In genomic region chr7:139619367-139619657, GRCh38 we compare ENCODE assay signal across 13 cellular contexts.
DNase-seq lines count a peak whose midpoint lies in the region; ATAC-seq and TF ChIP-seq lines count a peak whose summit lies in the region.
"Had no signal": no experiment of that assay in that cellular context is flagged by ENCODE, and none has a peak within 500 bp of the region (broad histone marks: within the 10 kb centered on the region; RNA-seq: fewer than 3 reads in every experiment).

No MANE protein-coding gene starts in this region.

- peaks cover 3% of the 10 kb centered on the region for H3K27me3 Mint-ChIP-seq in HFFc6 (ENCODE audit: insufficient read depth)
- H3K27me3 Mint-ChIP-seq in osteocyte (ENCODE audit: unreplicated experiment), result no peaks in the 10 kb centered on the region

- peak; percentile 27 for DNase-seq in ACHN
- DNase-seq in HFFc6, result peak; percentile 71
- DNase-seq in astrocyte of the hippocampus (ENCODE audit: low read depth, low spot score), result peak; percentile 60
- peak; percentile 61 to 83 for DNase-seq in foreskin fibroblast
- no peak for DNase-seq in GM19238 (ENCODE audit: insufficient read length, low spot score)
- no peak for DNase-seq in osteocyte (ENCODE audit: extremely low spot score, unreplicated experiment)
- no peak for DNase-seq in cerebellar nuclear complex (lab: John Stamatoyannopoulos, UW)
- DNase-seq: DMS153, NCI-H2029 had no signal

- in situ Hi-C loops in ACHN (cut with HindIII; ENCODE audit: low pct_ligation_motif_present, low pct_unique_long_range_greater_than_20kb, low sequenced_read_pairs), result loop anchor here (25.0 kb wide), 1 partner anchor 393 kb away; no protein-coding TSS in a partner anchor

- H3K9me3 Mint-ChIP-seq in HFFc6, result no peaks in the 10 kb centered on the region
- no peaks in the 10 kb centered on the region for H3K9me3 Mint-ChIP-seq in osteocyte (ENCODE audit: unreplicated experiment)

- H3K27ac Mint-ChIP-seq in HFFc6 (peak overlapping the region; percentile 79), osteocyte (ENCODE audit: unreplicated experiment) (no peak overlapping the region)

- no peak for TF ChIP-seq CTCF in HFFc6 (IDR thresholded peaks at IDR 0.05)
- no peak for TF ChIP-seq CTCF in foreskin fibroblast (IDR thresholded peaks at IDR 0.05; ENCODE audit: low read depth, low read length)
- no peak for TF ChIP-seq CTCF in osteocyte (IDR thresholded peaks at IDR 0.05)

- H3K36me3 Mint-ChIP-seq in HFFc6 (ENCODE audit: low read depth), result peaks cover 2% of the 10 kb centered on the region
- peaks cover 50% of the 10 kb centered on the region for H3K36me3 Mint-ChIP-seq in osteocyte (ENCODE audit: unreplicated experiment)

- H3K4me3 Mint-ChIP-seq in HFFc6 (no peak overlapping the region), osteocyte (ENCODE audit: unreplicated experiment) (no peak overlapping the region)

- H3K4me1 Mint-ChIP-seq in HFFc6 (ENCODE audit: low read depth), result peaks cover 15% of the 10 kb centered on the region
- H3K4me1 Mint-ChIP-seq in osteocyte (ENCODE audit: unreplicated experiment), result peaks cover 3% of the 10 kb centered on the region

- H3K4me3 ChIP-seq in foreskin fibroblast (ENCODE audit: low read depth in 1 of 2, low read length in 2 of 2), result no peak overlapping the region
- H3K4me3 ChIP-seq: A549, SJSA1, suprapubic skin had no signal

- no peak for ATAC-seq in GM21360 (IDR thresholded peaks at IDR 0.05; ENCODE audit: unreplicated experiment)

Comparison
In these comparisons a context has a peak if more than half of its experiments do, and no peak if none do; other contexts are left out.
1. DNase-seq: peak in ACHN (single experiment), HFFc6 (single experiment), astrocyte of the hippocampus (single experiment) and foreskin fibroblast (2 of 2); none in GM19238 (single experiment), osteocyte (single experiment) and cerebellar nuclear complex (0 of 2).